Comparison of ENCODE assay signal across 14 cellular contexts in the genomic region with DNA sequence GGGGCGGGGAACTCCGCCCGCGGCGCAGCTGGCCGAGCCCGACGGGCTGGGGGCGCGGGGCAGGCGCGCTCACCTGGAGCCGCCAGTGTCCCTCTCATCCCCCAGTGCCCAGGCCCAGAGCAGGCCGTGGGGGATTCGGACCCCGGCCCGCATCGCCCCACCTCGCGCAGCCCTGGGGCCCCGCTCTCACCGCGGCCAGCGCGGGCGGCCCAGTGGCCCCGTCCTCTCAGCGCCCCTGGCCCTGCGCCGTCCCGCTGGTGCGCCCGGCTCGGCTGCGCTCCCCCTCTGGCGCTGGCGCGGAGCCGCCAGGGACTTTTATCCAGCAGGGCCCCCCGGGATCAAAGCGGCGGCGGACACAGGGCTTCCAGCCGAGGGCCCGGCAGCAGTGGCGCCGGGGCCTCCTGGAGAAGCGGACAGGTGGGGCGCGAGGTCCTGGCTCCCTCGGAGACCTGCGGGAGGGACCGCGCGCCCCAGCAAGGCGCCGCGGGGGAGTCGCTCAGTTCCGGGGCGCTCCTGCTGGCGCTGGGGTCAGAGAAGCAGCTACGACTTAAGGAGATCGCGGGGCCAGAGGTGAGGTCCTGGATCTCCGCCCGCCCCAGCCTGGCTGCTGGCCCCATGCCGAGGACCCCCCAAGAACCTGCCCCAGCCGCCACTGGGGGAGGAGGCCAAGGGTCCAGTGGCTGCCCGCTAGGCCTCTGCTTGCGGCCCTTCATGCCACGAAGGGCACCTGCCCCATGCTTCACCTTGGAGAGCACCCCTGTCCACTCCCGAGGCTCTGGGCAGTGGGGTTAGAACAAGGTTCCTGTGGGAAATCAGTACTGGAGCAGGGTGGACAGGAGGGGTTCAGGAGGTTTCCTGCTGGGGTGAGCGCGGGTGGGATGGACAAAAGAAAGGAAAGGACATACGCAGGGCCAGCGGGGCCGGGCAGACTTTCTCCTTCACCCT. TPM values are rescaled to one million over a fixed set of nuclear protein-coding genes. Genes with fewer than 3 reads are reported as not detected.
DNase-seq lines count a peak whose midpoint lies in the region; ATAC-seq, FAIRE-seq and TF ChIP-seq lines count a peak whose summit lies in the region.
"Had no signal": no experiment of that assay in that cellular context is flagged by ENCODE, and none has a peak within 500 bp of the region (broad histone marks: within the 10 kb centered on the region; RNA-seq: fewer than 3 reads in every experiment).

No MANE protein-coding gene starts in this region.

- H3K9ac ChIP-seq in HUES6 (ENCODE audit: low read length) (peak overlapping the region; percentile 29), endothelial cell of umbilical vein (replicated peaks; ENCODE audit: extremely low read depth, insufficient read depth, low read length) (no peak overlapping the region)

- intact Hi-C loops in endothelial cell of umbilical vein (cut with micrococcal nuclease) (no loop called here), head of caudate nucleus (cut with DNase I) (loop anchor here (5.0 kb wide), 1 partner anchor 60 kb away; a partner anchor contains a TSS)

- H3K9me3 ChIP-seq in HUES6 (ENCODE audit: control insufficient read depth, insufficient read depth, low read depth, low read length) (no peaks in the 10 kb centered on the region), endothelial cell of umbilical vein (replicated peaks; ENCODE audit: control insufficient read depth, insufficient read depth, low read length) (no peaks in the 10 kb centered on the region), osteoblast (ENCODE audit: low read depth, low read length) (no peaks in the 10 kb centered on the region)

- H3K4me3 ChIP-seq in HUES6 (ENCODE audit: low read depth, low read length) (peak overlapping the region; percentile 49), endothelial cell of umbilical vein (replicated peaks in 1 of 3; ENCODE audit: insufficient read depth in 1 of 3, low read depth in 1 of 3, low read length in 3 of 3) (no peak overlapping the region), osteoblast (ENCODE audit: insufficient read depth, low read length) (no peak overlapping the region)

- H3K4me1 Mint-ChIP-seq in stimulated activated naive CD8-positive, alpha-beta T cell treated with anti-CD3 and anti-CD28 coated beads, Interleukin-15, amount 100 ng/mL, for 72 hours = peaks cover 21% of the 10 kb centered on the region

- no peak for FAIRE-seq in endothelial cell of umbilical vein (lab: Jason Lieb, UNC)

- CTCF ChIA-PET in endothelial cell of umbilical vein (lab: Charles Lee) = interaction anchor here (2.6 kb wide), 1 partner anchor 58 kb away, joined by 345 read pairs; a partner anchor contains a TSS

- H3K36me3 ChIP-seq in HUES6 (ENCODE audit: control insufficient read depth, insufficient read depth, low read length) (no peaks in the 10 kb centered on the region), endothelial cell of umbilical vein (ENCODE audit: control insufficient read depth in 2 of 2, extremely low read depth in 1 of 2, insufficient read depth in 2 of 2, low read length in 2 of 2) (no peaks in the 10 kb centered on the region), osteoblast (ENCODE audit: insufficient read depth, low read length) (no peaks in the 10 kb centered on the region)

- H4K20me1 ChIP-seq in endothelial cell of umbilical vein (replicated peaks; ENCODE audit: control insufficient read depth, extremely low read depth, insufficient read depth, low read length) = no peaks in the 10 kb centered on the region
- H4K20me1 ChIP-seq in osteoblast (ENCODE audit: insufficient read depth, low read length) = peaks cover 3% of the 10 kb centered on the region

- no peak overlapping the region for H3K4me3 Mint-ChIP-seq in stimulated activated naive CD8-positive, alpha-beta T cell treated with anti-CD3 and anti-CD28 coated beads, Interleukin-15, amount 100 ng/mL, for 72 hours

- H3K79me2 ChIP-seq in endothelial cell of umbilical vein (ENCODE audit: control insufficient read depth, insufficient read depth, low read length) (no peaks in the 10 kb centered on the region), osteoblast (ENCODE audit: insufficient read depth, low read length) (no peaks in the 10 kb centered on the region)

- H3K27ac Mint-ChIP-seq in stimulated activated naive CD8-positive, alpha-beta T cell treated with anti-CD3 and anti-CD28 coated beads, Interleukin-15, amount 100 ng/mL, for 72 hours = no peak overlapping the region

- dilution Hi-C loops in endothelial cell of umbilical vein (cut with MboI; ENCODE audit: extremely low pct_ligation_motif_present, low sequenced_read_pairs) = no loop called here

- no peaks in the 10 kb centered on the region for H3K9me1 ChIP-seq in endothelial cell of umbilical vein (replicated peaks; ENCODE audit: control insufficient read depth, extremely low read depth, insufficient read depth, low read length)

- DNase-seq in DMS 273 (lab: John Stamatoyannopoulos, UW; ENCODE audit: unreplicated experiment) (peak; percentile 58), DMS 273 treated with DMSO at 0.1 percent for 48 hours (lab: John Stamatoyannopoulos, UW) (no peak), endothelial cell of umbilical vein (ENCODE audit: low read depth, low spot score) (no peak), osteoblast (ENCODE audit: insufficient read length, low spot score, missing footprints) (peak; percentile 75), head of caudate nucleus (no peak), GOT3 (lab: John Stamatoyannopoulos, UW) (no peak)
- DNase-seq in stimulated activated naive CD8-positive, alpha-beta T cell treated with anti-CD3 and anti-CD28 coated beads, Interleukin-15, amount 100 ng/mL, for 72 hours = no peak
- DNase-seq: activated gamma-delta T cell treated with Interleukin-2 at 50 U/mL for 16 hours, KBM-7, left ventricle myocardium superior, NCI-H146 had no signal

- H3K27ac ChIP-seq in HUES6 (ENCODE audit: low read depth, low read length) (no peak overlapping the region), endothelial cell of umbilical vein (ENCODE audit: insufficient read depth, low read depth, low read length) (no peak overlapping the region), osteoblast (ENCODE audit: low read depth, low read length) (no peak overlapping the region)
- H3K27ac ChIP-seq: skin epidermis had no signal

- H2AFZ ChIP-seq in endothelial cell of umbilical vein (ENCODE audit: low read depth, low read length) (no peak overlapping the region), osteoblast (ENCODE audit: low read length) (no peak overlapping the region)

- TF ChIP-seq POLR2A in endothelial cell of umbilical vein (IDR thresholded peaks at IDR 0.05; ENCODE audit: low read depth, low read length) = no peak

- POLR2A ChIA-PET in endothelial cell of umbilical vein (lab: Charles Lee) = no interaction called here

- no peaks in the 10 kb centered on the region for H3K9me3 Mint-ChIP-seq in stimulated activated naive CD8-positive, alpha-beta T cell treated with anti-CD3 and anti-CD28 coated beads, Interleukin-15, amount 100 ng/mL, for 72 hours

- peaks cover 31% of the 10 kb centered on the region for H3K4me1 ChIP-seq in HUES6 (ENCODE audit: control insufficient read depth, insufficient read depth, low read length)
- H3K4me1 ChIP-seq in endothelial cell of umbilical vein (ENCODE audit: control insufficient read depth, extremely low read depth, insufficient read depth, low read length) = no peaks in the 10 kb centered on the region
- H3K4me1 ChIP-seq in osteoblast (ENCODE audit: insufficient read depth, low read length) = no peaks in the 10 kb centered on the region

- BruUV-seq in endothelial cell of umbilical vein (replicated peaks; lab: Mats Ljungman, UMichigan) = no TSS peak

- H3K27me3 Mint-ChIP-seq in stimulated activated naive CD8-positive, alpha-beta T cell treated with anti-CD3 and anti-CD28 coated beads, Interleukin-15, amount 100 ng/mL, for 72 hours = peaks cover 53% of the 10 kb centered on the region

- TF ChIP-seq CTCF in endothelial cell of umbilical vein (IDR thresholded peaks at IDR 0.05; ENCODE audit: extremely low read depth in 1 of 2, insufficient read depth in 1 of 2, low read depth in 1 of 2, low read length in 2 of 2) (no peak), osteoblast (IDR thresholded peaks at IDR 0.05; ENCODE audit: extremely low read depth, low read depth, low read length) (no peak)

- no peak overlapping the region for H3K4me2 ChIP-seq in endothelial cell of umbilical vein (ENCODE audit: insufficient read depth, low read length)
- no peak overlapping the region for H3K4me2 ChIP-seq in osteoblast (ENCODE audit: insufficient read depth, low read length)

- no peak for ATAC-seq in stimulated activated naive CD8-positive, alpha-beta T cell treated with anti-CD3 and anti-CD28 coated beads, Interleukin-15, amount 100 ng/mL, for 72 hours
- ATAC-seq: left ventricle myocardium superior had no signal

- peaks cover 77% of the 10 kb centered on the region for H3K27me3 ChIP-seq in HUES6 (ENCODE audit: control insufficient read depth, insufficient read depth, low read length)
- H3K27me3 ChIP-seq in endothelial cell of umbilical vein (ENCODE audit: control insufficient read depth in 2 of 2, insufficient read depth in 2 of 2, low read length in 2 of 2) = peaks cover 36 to 50% of the 10 kb centered on the region in 2 experiments
- H3K27me3 ChIP-seq in osteoblast (ENCODE audit: insufficient read depth, low read length) = peaks cover 45% of the 10 kb centered on the region

RNA-seq across cellular contexts. Expression of a gene that starts 0.8 kb away (rescaled TPM):
- total RNA-seq in endothelial cell of umbilical vein (not detected in 2 replicates), osteoblast (0.72 TPM in 1 of 2 replicates, not detected in the other)
- polyA plus RNA-seq in endothelial cell of umbilical vein = not detected in 2 replicates
- polyA plus RNA-seq in endothelial cell of umbilical vein (2011; cell fraction: cytosol; rRNA removed) = not detected in 2 replicates
- polyA plus RNA-seq in endothelial cell of umbilical vein (2011; cell fraction: nucleus; rRNA removed) = not detected in 2 replicates
- not detected in 2 replicates for polyA plus RNA-seq in endothelial cell of umbilical vein (2012)
- polyA minus RNA-seq in endothelial cell of umbilical vein = 0.06 and 0.24 TPM in 2 replicates
- 2.2 TPM for polyA minus RNA-seq in endothelial cell of umbilical vein (2011; cell fraction: cytosol; rRNA and poly(A)+ RNA removed)
- polyA minus RNA-seq in endothelial cell of umbilical vein (2011; cell fraction: nucleus; rRNA and poly(A)+ RNA removed) = not detected in 2 replicates
- total RNA-seq: glomerular endothelial cell had no signal

RNA-seq across cellular contexts. Expression of a gene that starts 14.8 kb away (rescaled TPM):
- total RNA-seq in endothelial cell of umbilical vein = not detected in 2 replicates
- polyA plus RNA-seq in endothelial cell of umbilical vein = not detected in 2 replicates
- polyA plus RNA-seq in endothelial cell of umbilical vein (2011; cell fraction: cytosol; rRNA removed) = not detected in 2 replicates
- not detected in 2 replicates for polyA plus RNA-seq in endothelial cell of umbilical vein (2011; cell fraction: nucleus; rRNA removed)
- polyA plus RNA-seq in endothelial cell of umbilical vein (2012) = not detected in 2 replicates
- not detected in 2 replicates for polyA minus RNA-seq in endothelial cell of umbilical vein
- polyA minus RNA-seq in endothelial cell of umbilical vein (2011; cell fraction: cytosol; rRNA and poly(A)+ RNA removed) = not detected
- polyA minus RNA-seq in endothelial cell of umbilical vein (2011; cell fraction: nucleus; rRNA and poly(A)+ RNA removed) = not detected in 2 replicates
- not detected in 2 replicates for total RNA-seq in osteoblast
- total RNA-seq: glomerular endothelial cell had no signal

RNA-seq across cellular contexts. Expression of a gene that starts 15.6 kb away (rescaled TPM):
- total RNA-seq in endothelial cell of umbilical vein (30.9 and 36.5 TPM in 2 replicates), osteoblast (33.9 and 35.8 TPM in 2 replicates)
- 24.8 and 30.4 TPM in 2 replicates for polyA plus RNA-seq in endothelial cell of umbilical vein
- 12.2 and 20.1 TPM in 2 replicates for polyA plus RNA-seq in endothelial cell of umbilical vein (2011; cell fraction: cytosol; rRNA removed)
- 47.4 and 58.5 TPM in 2 replicates for polyA plus RNA-seq in endothelial cell of umbilical vein (2011; cell fraction: nucleus; rRNA removed)
- polyA plus RNA-seq in endothelial cell of umbilical vein (2012) = 14.4 and 18.6 TPM in 2 replicates
- 12.6 and 20.8 TPM in 2 replicates for polyA minus RNA-seq in endothelial cell of umbilical vein
- polyA minus RNA-seq in endothelial cell of umbilical vein (2011; cell fraction: cytosol; rRNA and poly(A)+ RNA removed) = 29.3 TPM
- polyA minus RNA-seq in endothelial cell of umbilical vein (2011; cell fraction: nucleus; rRNA and poly(A)+ RNA removed) = 20.8 and 34.2 TPM in 2 replicates

RNA-seq across cellular contexts. Expression of a gene that starts 24.7 kb away (rescaled TPM):
- 77.7 and 85.3 TPM in 2 replicates for total RNA-seq in endothelial cell of umbilical vein
- 94.8 and 124 TPM in 2 replicates for polyA plus RNA-seq in endothelial cell of umbilical vein
- polyA plus RNA-seq in endothelial cell of umbilical vein (2011; cell fraction: cytosol; rRNA removed) = 75.4 and 97.2 TPM in 2 replicates
- 44.2 and 51.9 TPM in 2 replicates for polyA plus RNA-seq in endothelial cell of umbilical vein (2011; cell fraction: nucleus; rRNA removed)
- 92.9 and 125 TPM in 2 replicates for polyA plus RNA-seq in endothelial cell of umbilical vein (2012)
- polyA minus RNA-seq in endothelial cell of umbilical vein = 72.3 and 73.4 TPM in 2 replicates
- 53.4 TPM for polyA minus RNA-seq in endothelial cell of umbilical vein (2011; cell fraction: cytosol; rRNA and poly(A)+ RNA removed)
- polyA minus RNA-seq in endothelial cell of umbilical vein (2011; cell fraction: nucleus; rRNA and poly(A)+ RNA removed) = 9.2 and 11.4 TPM in 2 replicates
- total RNA-seq in osteoblast = 121 and 141 TPM in 2 replicates

RNA-seq across cellular contexts. Expression of a gene that starts 34.3 kb away (rescaled TPM):
- 30.5 and 35.0 TPM in 2 replicates for total RNA-seq in endothelial cell of umbilical vein
- polyA plus RNA-seq in endothelial cell of umbilical vein = 27.6 and 28.0 TPM in 2 replicates
- polyA plus RNA-seq in endothelial cell of umbilical vein (2011; cell fraction: cytosol; rRNA removed) = 18.8 and 19.6 TPM in 2 replicates
- polyA plus RNA-seq in endothelial cell of umbilical vein (2011; cell fraction: nucleus; rRNA removed) = 91.2 and 91.3 TPM in 2 replicates
- polyA plus RNA-seq in endothelial cell of umbilical vein (2012) = 18.8 and 25.2 TPM in 2 replicates
- polyA minus RNA-seq in endothelial cell of umbilical vein = 19.3 and 20.4 TPM in 2 replicates
- polyA minus RNA-seq in endothelial cell of umbilical vein (2011; cell fraction: cytosol; rRNA and poly(A)+ RNA removed) = 8.0 TPM
- 12.0 and 14.9 TPM in 2 replicates for polyA minus RNA-seq in endothelial cell of umbilical vein (2011; cell fraction: nucleus; rRNA and poly(A)+ RNA removed)
- total RNA-seq in osteoblast = 27.1 and 32.6 TPM in 2 replicates

Comparison
In these comparisons a context has a peak if more than half of its experiments do, and no peak if none do; other contexts are left out.
1. DNase-seq: peak in DMS 273 (single experiment) and osteoblast (single experiment); none in DMS 273 treated with DMSO at 0.1 percent for 48 hours (single experiment), endothelial cell of umbilical vein (single experiment), stimulated activated naive CD8-positive, alpha-beta T cell treated with anti-CD3 and anti-CD28 coated beads, Interleukin-15, amount 100 ng/mL, for 72 hours (0 of 2), head of caudate nucleus (0 of 42) and GOT3 (single experiment).